10 cellular contexts compared by ENCODE assay signal in the genomic region with DNA sequence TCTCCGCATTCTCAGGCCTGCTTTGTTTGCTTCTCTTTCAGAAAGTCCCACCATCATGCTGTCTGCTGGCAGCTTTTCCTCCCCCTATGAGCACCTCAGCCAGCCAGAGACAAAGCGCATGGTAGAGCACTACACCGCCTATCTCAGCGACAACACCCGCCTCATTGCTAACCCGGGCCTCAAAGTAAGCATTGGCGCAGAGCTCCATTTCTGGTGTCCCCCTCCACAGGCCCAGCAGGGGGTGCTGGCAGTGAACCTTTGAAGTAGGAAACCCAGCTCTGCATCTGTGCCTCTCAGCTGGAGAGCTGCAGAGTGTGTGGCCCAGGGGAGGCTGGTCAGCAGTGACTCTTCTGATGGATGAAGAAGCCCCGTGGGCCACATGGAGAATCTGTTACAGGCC.
DNase-seq lines count a peak whose midpoint lies in the region; ATAC-seq, FAIRE-seq and TF ChIP-seq lines count a peak whose summit lies in the region.
"Had no signal": no experiment of that assay in that cellular context is flagged by ENCODE, and none has a peak within 500 bp of the region (broad histone marks: within the 10 kb centered on the region; RNA-seq: fewer than 3 reads in every experiment).

No MANE protein-coding gene starts in this region.

- no peak for FAIRE-seq in astrocyte (lab: Jason Lieb, UNC)
- no peak for FAIRE-seq in H54 (lab: Jason Lieb, UNC)
- FAIRE-seq: RCC 7860 had no signal

- peaks cover 30% of the 10 kb centered on the region for H3K36me3 Mint-ChIP-seq in astrocyte (ENCODE audit: low read depth, unreplicated experiment)
- peaks cover 44% of the 10 kb centered on the region for H3K36me3 Mint-ChIP-seq in neural crest cell (ENCODE audit: low read depth)
- H3K36me3 Mint-ChIP-seq: activated naive CD4-positive, alpha-beta T cell treated with anti-CD3 and anti-CD28 coated beads, Interleukin-2, amount 50 U/mL, for 72 hours had no signal

- H3K27me3 ChIP-seq in astrocyte (ENCODE audit: insufficient read depth, low read length): no peaks in the 10 kb centered on the region

- H3K4me3 Mint-ChIP-seq in astrocyte (ENCODE audit: unreplicated experiment): no peak overlapping the region
- peak overlapping the region; percentile 70 for H3K4me3 Mint-ChIP-seq in neural crest cell

- no peak overlapping the region for H3K4me3 ChIP-seq in astrocyte (ENCODE audit: insufficient read depth, low read depth, low read length)

- H3K27ac ChIP-seq in astrocyte (ENCODE audit: low read depth, low read length): no peak overlapping the region

- H2AFZ ChIP-seq in astrocyte (ENCODE audit: low read depth, low read length): no peak overlapping the region

- H3K27ac Mint-ChIP-seq in astrocyte (ENCODE audit: unreplicated experiment) (no peak overlapping the region), neural crest cell (ENCODE audit: unreplicated experiment) (peak overlapping the region; percentile 99)
- H3K27ac Mint-ChIP-seq: activated naive CD4-positive, alpha-beta T cell treated with anti-CD3 and anti-CD28 coated beads, Interleukin-2, amount 50 U/mL, for 72 hours had no signal

- no peaks in the 10 kb centered on the region for H3K4me1 ChIP-seq in astrocyte (ENCODE audit: insufficient read depth, low read length)

- H3K4me1 Mint-ChIP-seq in astrocyte (ENCODE audit: low read depth, unreplicated experiment) (peaks cover 4% of the 10 kb centered on the region), neural crest cell (peaks cover 19% of the 10 kb centered on the region)

- in situ Hi-C loops in KBM-7 (cut with MboI; ENCODE audit: low pct_unique_long_range_greater_than_20kb, low sequenced_read_pairs): no loop called here

- no peaks in the 10 kb centered on the region for H3K36me3 ChIP-seq in astrocyte (ENCODE audit: insufficient read depth, low read length)

- H3K27me3 Mint-ChIP-seq in astrocyte (ENCODE audit: low read depth, unreplicated experiment) (no peaks in the 10 kb centered on the region), neural crest cell (ENCODE audit: low read depth) (no peaks in the 10 kb centered on the region)

- no peak overlapping the region for H3K4me2 ChIP-seq in astrocyte (ENCODE audit: low read length)

- TF ChIP-seq POLR2A in H54 (IDR thresholded peaks at IDR 0.05; ENCODE audit: low read depth, low read length): no peak

- TF ChIP-seq CTCF in astrocyte (IDR thresholded peaks at IDR 0.05; ENCODE audit: insufficient read depth, low read depth, low read length) (peak; percentile 23), neural crest cell (conservative IDR thresholded peaks at IDR 0.05) (peak; percentile 48)

- ATAC-seq in HG02759 (IDR thresholded peaks at IDR 0.05; ENCODE audit: unreplicated experiment): no peak

- DNase-seq in SHP77 (lab: John Stamatoyannopoulos, UW) (peak; percentile 30 to 39), SHP77 treated with DMSO at 0.1 percent for 48 hours (lab: John Stamatoyannopoulos, UW) (no peak), KBM-7 (peak; percentile 14), astrocyte (ENCODE audit: low read depth) (peak; percentile 10), neural crest cell (ENCODE audit: low read depth, low spot score) (peak; percentile 36), SKM-1 (lab: John Stamatoyannopoulos, UW; ENCODE audit: unreplicated experiment) (no peak), H54 (ENCODE audit: insufficient read length, low spot score) (no peak)

- H3K79me2 ChIP-seq in astrocyte (ENCODE audit: insufficient read depth, low read length): no peaks in the 10 kb centered on the region

- H3K9me3 Mint-ChIP-seq in astrocyte (ENCODE audit: unreplicated experiment): no peaks in the 10 kb centered on the region
- H3K9me3 Mint-ChIP-seq in neural crest cell: peaks cover 6% of the 10 kb centered on the region
- H3K9me3 Mint-ChIP-seq: activated naive CD4-positive, alpha-beta T cell treated with anti-CD3 and anti-CD28 coated beads, Interleukin-2, amount 50 U/mL, for 72 hours had no signal

- no peak overlapping the region for H3K9ac ChIP-seq in astrocyte (ENCODE audit: low read length)

- no peaks in the 10 kb centered on the region for H4K20me1 ChIP-seq in astrocyte (ENCODE audit: insufficient read depth, low read length)

- no peaks in the 10 kb centered on the region for H3K9me3 ChIP-seq in astrocyte (ENCODE audit: insufficient read depth, low read depth, low read length)

Comparison
In these comparisons a context has a peak if more than half of its experiments do, and no peak if none do; other contexts are left out.
1. DNase-seq: peak in SHP77 (2 of 2), KBM-7 (single experiment), astrocyte (single experiment) and neural crest cell (single experiment); none in SHP77 treated with DMSO at 0.1 percent for 48 hours (single experiment), SKM-1 (single experiment) and H54 (single experiment).